In genomic region chr2:29010946-29011649, GRCh38 we compare ENCODE assay signal across 8 cellular contexts. TPM values are rescaled to one million over a fixed set of nuclear protein-coding genes. Genes with fewer than 3 reads are reported as not detected.
DNase-seq lines count a peak whose midpoint lies in the region; ATAC-seq, FAIRE-seq and TF ChIP-seq lines count a peak whose summit lies in the region.

No MANE protein-coding gene starts in this region.

- H3K79me2 ChIP-seq in fibroblast of lung (ENCODE audit: control insufficient read depth, insufficient read depth, low read length) = no peaks in the 10 kb centered on the region

- no peak for FAIRE-seq in HTR-8/SVneo (lab: Jason Lieb, UNC)

- H3K27ac Mint-ChIP-seq in activated CD4-positive, alpha-beta memory T cell treated with anti-CD3 and anti-CD28 coated beads, Interleukin-2, amount 10 ng/mL, durations not matched to agents 7 days and 5 days = peak overlapping the region; percentile 98

- no peak overlapping the region for H3K4me2 ChIP-seq in fibroblast of lung (ENCODE audit: extremely low read depth, insufficient read depth, low read length)

- no peaks in the 10 kb centered on the region for H3K9me3 ChIP-seq in fibroblast of lung (ENCODE audit: control insufficient read depth, insufficient read depth, low read depth, low read length)
- H3K9me3 ChIP-seq in gastrocnemius medialis = no peaks in the 10 kb centered on the region

- TF ChIP-seq CTCF in fibroblast of lung (conservative IDR thresholded peaks at IDR 0.05 in 1 of 2, IDR thresholded peaks at IDR 0.05 in 1 of 2; ENCODE audit: low read depth in 1 of 2, low read length in 2 of 2) (no peak), gastrocnemius medialis (IDR thresholded peaks at IDR 0.05 in 4 of 5, conservative IDR thresholded peaks at IDR 0.05 in 1 of 5) (no peak)

- peak overlapping the region; percentile 68 for H3K4me3 Mint-ChIP-seq in activated CD4-positive, alpha-beta memory T cell treated with anti-CD3 and anti-CD28 coated beads, Interleukin-2, amount 10 ng/mL, durations not matched to agents 7 days and 5 days

- H3K27me3 Mint-ChIP-seq in activated CD4-positive, alpha-beta memory T cell treated with anti-CD3 and anti-CD28 coated beads, Interleukin-2, amount 10 ng/mL, durations not matched to agents 7 days and 5 days = no peaks in the 10 kb centered on the region

- H3K36me3 ChIP-seq in fibroblast of lung (ENCODE audit: control insufficient read depth, insufficient read depth, low read length) = no peaks in the 10 kb centered on the region
- no peaks in the 10 kb centered on the region for H3K36me3 ChIP-seq in gastrocnemius medialis

- H2AFZ ChIP-seq in fibroblast of lung (ENCODE audit: low read length) = no peak overlapping the region

- no peaks in the 10 kb centered on the region for H3K27me3 ChIP-seq in fibroblast of lung (ENCODE audit: control insufficient read depth, insufficient read depth, low read length)
- H3K27me3 ChIP-seq in gastrocnemius medialis = no peaks in the 10 kb centered on the region

- no peak overlapping the region for H3K9ac ChIP-seq in fibroblast of lung (ENCODE audit: insufficient read depth, low read length)

- ATAC-seq in GM21786 (IDR thresholded peaks at IDR 0.05; ENCODE audit: unreplicated experiment) = peak; percentile 36
- peak in 1 of 2 donors; percentile 4 for ATAC-seq in gastrocnemius medialis
- ATAC-seq in HG02759 (IDR thresholded peaks at IDR 0.05; ENCODE audit: unreplicated experiment) = no peak
- ATAC-seq in GM18511 (IDR thresholded peaks at IDR 0.05; ENCODE audit: unreplicated experiment) = no peak
- no peak for ATAC-seq in GM18909 (IDR thresholded peaks at IDR 0.05; ENCODE audit: poor library complexity, unreplicated experiment)

- no peak for TF ChIP-seq POLR2A in gastrocnemius medialis (IDR thresholded peaks at IDR 0.05)

- H3K4me1 ChIP-seq in fibroblast of lung (ENCODE audit: control insufficient read depth, extremely low read depth, insufficient read depth, low read length) (no peaks in the 10 kb centered on the region), gastrocnemius medialis (peaks cover 55 to 59% of the 10 kb centered on the region in 2 donors)

- intact Hi-C loops in gastrocnemius medialis (cut with DNase I; ENCODE audit: low total_unique reads) = loop anchor here (1.0 to 5.0 kb wide), 7 partner anchors 51 to 429 kb away; partner anchors contain the start of gene TRMT61B

- POLR2A ChIA-PET in activated CD4-positive, alpha-beta memory T cell treated with anti-CD3 and anti-CD28 coated beads, Interleukin-2, amount 10 ng/mL, durations not matched to agents 7 days and 5 days (lab: Charles Lee) = interaction anchor here (0.7 to 7.3 kb wide), 16 partner anchors 9 to 390 kb away, joined by 3 to 87 read pairs (median 4); partner anchors contain the start of genes TRMT61B and WDR43

- CTCF ChIA-PET in activated CD4-positive, alpha-beta memory T cell treated with anti-CD3 and anti-CD28 coated beads, Interleukin-2, amount 10 ng/mL, durations not matched to agents 7 days and 5 days (lab: Charles Lee) = interaction anchor here (0.6 to 2.9 kb wide), 11 partner anchors 9 to 399 kb away, joined by 3 to 18 read pairs (median 4); no protein-coding TSS in a partner anchor

- no peaks in the 10 kb centered on the region for H3K36me3 Mint-ChIP-seq in activated CD4-positive, alpha-beta memory T cell treated with anti-CD3 and anti-CD28 coated beads, Interleukin-2, amount 10 ng/mL, durations not matched to agents 7 days and 5 days (ENCODE audit: low read depth)

- in situ Hi-C loops in gastrocnemius medialis (cut with MboI; ENCODE audit: low sequenced_read_pairs in 4 of 4) = loop anchor here in 3 of 4 donors (5.0 to 10.0 kb wide), 3 partner anchors 54 to 104 kb away; partner anchors contain the start of gene CLIP4 (in 1 of the 3)

- H3K4me3 ChIP-seq in fibroblast of lung (replicated peaks in 1 of 4; ENCODE audit: control extremely low read depth in 1 of 4, insufficient read depth in 1 of 4, low read depth in 3 of 4, low read length in 4 of 4) = no peak overlapping the region
- peak overlapping the region in 2 of 4 donors; percentile 22 to 29 for H3K4me3 ChIP-seq in gastrocnemius medialis

- H3K27ac ChIP-seq in fibroblast of lung (ENCODE audit: insufficient read depth, low read length) (no peak overlapping the region), gastrocnemius medialis (peak overlapping the region; percentile 93 to 99 (median 96))

- peaks cover 74% of the 10 kb centered on the region for H3K4me1 Mint-ChIP-seq in activated CD4-positive, alpha-beta memory T cell treated with anti-CD3 and anti-CD28 coated beads, Interleukin-2, amount 10 ng/mL, durations not matched to agents 7 days and 5 days

- H3K9me3 Mint-ChIP-seq in activated CD4-positive, alpha-beta memory T cell treated with anti-CD3 and anti-CD28 coated beads, Interleukin-2, amount 10 ng/mL, durations not matched to agents 7 days and 5 days = no peaks in the 10 kb centered on the region

- peak; percentile 72 for DNase-seq in activated CD4-positive, alpha-beta memory T cell treated with anti-CD3 and anti-CD28 coated beads, Interleukin-2, amount 10 ng/mL, durations not matched to agents 7 days and 5 days
- DNase-seq in fibroblast of lung (ENCODE audit: low read depth in 2 of 2) (peak; percentile 53 to 85), gastrocnemius medialis (peak in 1 of 2 donors; percentile 76), HTR-8/SVneo (ENCODE audit: insufficient read length, low spot score) (no peak)

- H4K20me1 ChIP-seq in fibroblast of lung (ENCODE audit: control insufficient read depth, extremely low read depth, insufficient read depth, low read length) = no peaks in the 10 kb centered on the region

RNA-seq across cellular contexts. Expression of gene TOGARAM2, which starts 30.0 kb away (rescaled TPM):
- 10 to 100 TPM in 1 of 2 experiments, 1 to 10 TPM in 1; 8.9 to 10.3 TPM for total RNA-seq in activated CD4-positive, alpha-beta memory T cell treated with anti-CD3 and anti-CD28 coated beads, Interleukin-2, amount 10 ng/mL, durations not matched to agents 7 days and 5 days
- total RNA-seq in fibroblast of lung (0.26 and 0.33 TPM in 2 replicates), gastrocnemius medialis (10 to 100 TPM in 3 of 4 donors, 1 to 10 TPM in 1; 6.4 to 64.4 (median 24.3) TPM)
- 0.09 and 0.15 TPM in 2 replicates for polyA plus RNA-seq in fibroblast of lung
- polyA plus RNA-seq in fibroblast of lung (2012) = 0.02 and 0.15 TPM in 2 replicates
- polyA minus RNA-seq in fibroblast of lung (ENCODE audit: low replicate concordance) = not detected in 2 replicates
